Comparison of ENCODE assay signal across 1 cellular context in genomic region chr16:80751167-80751566, GRCh38.
TF ChIP-seq lines count a peak whose summit lies in the region.

No MANE protein-coding gene starts in this region.

TF ChIP-seq in IMR-90, 13 proteins besides CTCF, POLR2A, EP300 and RAD21 (continued from another document):
- TF ChIP-seq, protein P1, sequence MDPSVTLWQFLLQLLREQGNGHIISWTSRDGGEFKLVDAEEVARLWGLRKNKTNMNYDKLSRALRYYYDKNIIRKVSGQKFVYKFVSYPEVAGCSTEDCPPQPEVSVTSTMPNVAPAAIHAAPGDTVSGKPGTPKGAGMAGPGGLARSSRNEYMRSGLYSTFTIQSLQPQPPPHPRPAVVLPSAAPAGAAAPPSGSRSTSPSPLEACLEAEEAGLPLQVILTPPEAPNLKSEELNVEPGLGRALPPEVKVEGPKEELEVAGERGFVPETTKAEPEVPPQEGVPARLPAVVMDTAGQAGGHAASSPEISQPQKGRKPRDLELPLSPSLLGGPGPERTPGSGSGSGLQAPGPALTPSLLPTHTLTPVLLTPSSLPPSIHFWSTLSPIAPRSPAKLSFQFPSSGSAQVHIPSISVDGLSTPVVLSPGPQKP (IDR thresholded peaks at IDR 0.05; ENCODE audit: borderline replicate concordance, low read depth, low read length) = no peak
- TF ChIP-seq RFX5 (IDR thresholded peaks at IDR 0.05; ENCODE audit: low read depth, low read length) = no peak
